8 cellular contexts compared by ENCODE assay signal in genomic region chrX:19846995-19847790, GRCh38. TPM values are rescaled to one million over a fixed set of nuclear protein-coding genes. Genes with fewer than 3 reads are reported as not detected.
DNase-seq lines count a peak whose midpoint lies in the region; ATAC-seq and TF ChIP-seq lines count a peak whose summit lies in the region.

No MANE protein-coding gene starts in this region.

- peak overlapping the region; percentile 81 for H3K4me3 Mint-ChIP-seq in HFFc6
- peak overlapping the region; percentile 64 for H3K4me3 Mint-ChIP-seq in T-helper 17 cell
- no peak overlapping the region for H3K4me3 Mint-ChIP-seq in glutamatergic neuron (ENCODE audit: unreplicated experiment)

- peaks cover 6% of the 10 kb centered on the region for H3K79me2 ChIP-seq in smooth muscle cell (ENCODE audit: low read depth)

- TF ChIP-seq CTCF in HFFc6 (IDR thresholded peaks at IDR 0.05) (no peak), fibroblast of mammary gland (conservative IDR thresholded peaks at IDR 0.05; ENCODE audit: control insufficient read depth, insufficient read depth, low read depth, low read length) (no peak), smooth muscle cell (IDR thresholded peaks at IDR 0.05; ENCODE audit: borderline replicate concordance, insufficient read depth, poor library complexity, severe bottlenecking) (no peak), glutamatergic neuron (IDR thresholded peaks at IDR 0.05; ENCODE audit: partially characterized antibody, unreplicated experiment) (no peak)

- H3K9me3 Mint-ChIP-seq in HFFc6 (peaks cover 2% of the 10 kb centered on the region; the same call in 1 of the 2 replicates), glutamatergic neuron (ENCODE audit: unreplicated experiment) (peaks cover under 1% of the 10 kb centered on the region)

- H3K27me3 ChIP-seq in smooth muscle cell (ENCODE audit: low read depth) = no peaks in the 10 kb centered on the region

- H3K4me1 Mint-ChIP-seq in HFFc6 (ENCODE audit: low read depth) (peaks cover 20% of the 10 kb centered on the region), T-helper 17 cell (peaks cover 20% of the 10 kb centered on the region), glutamatergic neuron (ENCODE audit: low read depth, unreplicated experiment) (peaks cover 5% of the 10 kb centered on the region)

- no peaks in the 10 kb centered on the region for H3K36me3 ChIP-seq in smooth muscle cell (ENCODE audit: low read depth)

- H4K20me1 ChIP-seq in smooth muscle cell (ENCODE audit: low read depth) = no peaks in the 10 kb centered on the region

- no peaks in the 10 kb centered on the region for H3K9me3 ChIP-seq in T-helper 17 cell (ENCODE audit: control insufficient read depth, low read length, poor library complexity, severe bottlenecking)
- no peaks in the 10 kb centered on the region for H3K9me3 ChIP-seq in smooth muscle cell (replicated peaks; ENCODE audit: low read depth)

- H3K4me2 ChIP-seq in smooth muscle cell = peak overlapping the region; percentile 46

- H3K27ac Mint-ChIP-seq in HFFc6 (peak overlapping the region; percentile 82), T-helper 17 cell (peak overlapping the region; percentile 74), glutamatergic neuron (ENCODE audit: unreplicated experiment) (no peak overlapping the region)

- peak overlapping the region; percentile 21 for H3K9ac ChIP-seq in smooth muscle cell (ENCODE audit: low read depth)

- H3K27ac ChIP-seq in smooth muscle cell (ENCODE audit: low read depth) = peak overlapping the region; percentile 86

- H2AFZ ChIP-seq in smooth muscle cell (ENCODE audit: low read depth) = no peak overlapping the region

- H3K27me3 Mint-ChIP-seq in HFFc6 (ENCODE audit: insufficient read depth) (no peaks in the 10 kb centered on the region), T-helper 17 cell (no peaks in the 10 kb centered on the region), glutamatergic neuron (ENCODE audit: unreplicated experiment) (peaks cover 1% of the 10 kb centered on the region)

- no peaks in the 10 kb centered on the region for H3F3A ChIP-seq in smooth muscle cell (ENCODE audit: low read depth)

- H3K36me3 Mint-ChIP-seq in HFFc6 (ENCODE audit: low read depth) = peaks cover 5% of the 10 kb centered on the region
- no peaks in the 10 kb centered on the region for H3K36me3 Mint-ChIP-seq in T-helper 17 cell (ENCODE audit: low read depth)
- no peaks in the 10 kb centered on the region for H3K36me3 Mint-ChIP-seq in glutamatergic neuron (ENCODE audit: unreplicated experiment)

- H3K4me1 ChIP-seq in smooth muscle cell (ENCODE audit: low read depth) = no peaks in the 10 kb centered on the region

- no peak overlapping the region for H3K4me3 ChIP-seq in fibroblast of mammary gland (ENCODE audit: control insufficient read depth, low read depth, low read length)
- no peak overlapping the region for H3K4me3 ChIP-seq in smooth muscle cell

- peak; percentile 32 to 35 for DNase-seq in AML-193 (lab: John Stamatoyannopoulos, UW)
- DNase-seq in HFFc6 = peak; percentile 78
- DNase-seq in T-helper 17 cell = no peak
- DNase-seq in fibroblast of mammary gland (ENCODE audit: low read depth) = peak; percentile 87
- peak; percentile 1 for DNase-seq in smooth muscle cell (lab: John Stamatoyannopoulos, UW; ENCODE audit: unreplicated experiment)
- DNase-seq in glutamatergic neuron = no peak
- DNase-seq in NCI-H510A (lab: John Stamatoyannopoulos, UW) = no peak

- 39% methylated on average over 9 of the region's 9 CpGs for WGBS in smooth muscle cell (ENCODE audit: low lambda C conversion rate)

- ATAC-seq in T-helper 17 cell (peak; percentile 68), GM19455 (IDR thresholded peaks at IDR 0.05; ENCODE audit: unreplicated experiment) (no peak)

RNA-seq across cellular contexts. Expression of gene SH3KBP1, which starts 40.2 kb away (rescaled TPM):
- 10 to 100 TPM; 46.5 to 64.9 (median 61.0) TPM for total RNA-seq in HFFc6 (2021; fragmentation: NEBNext Ultra II Directional; extraction: Animal tissue kit (Norgen Biotek cat#: 25700))
- 100 to 1,000 TPM; 117 to 123 TPM for total RNA-seq in T-helper 17 cell
- total RNA-seq in smooth muscle cell = 69.7 and 76.8 TPM in 2 replicates
- 68.0 and 77.3 TPM in 2 replicates for polyA plus RNA-seq in smooth muscle cell
- 10.8 TPM for total RNA-seq in glutamatergic neuron (ENCODE audit: unreplicated experiment)

Comparison
In these comparisons a context has a peak if more than half of its experiments do, and no peak if none do; other contexts are left out.
1. DNase-seq: peak in AML-193 (2 of 2), HFFc6 (single experiment), fibroblast of mammary gland (single experiment) and smooth muscle cell (single experiment); none in T-helper 17 cell (0 of 3), glutamatergic neuron (single experiment) and NCI-H510A (single experiment).